In genomic region chr20:25390538-25391528, GRCh38 we compare ENCODE assay signal across 8 cellular contexts. TPM values are rescaled to one million over a fixed set of nuclear protein-coding genes. Genes with fewer than 3 reads are reported as not detected.
A peak's percentile ranks its signal among the peaks of the same experiment; 100 is the strongest.
DNase-seq lines count a peak whose midpoint lies in the region; ATAC-seq, FAIRE-seq and TF ChIP-seq lines count a peak whose summit lies in the region.

Gene ABHD12 (minus strand): TSS chr20:25390835. CDS start chr20:25390703, 132 bp downstream.

- peak; percentile 93 to 96 for TF ChIP-seq POLR2A in HepG2 (IDR thresholded peaks at IDR 0.05; ENCODE audit: insufficient read depth in 1 of 2, low read depth in 2 of 2, low read length in 2 of 2)

- H3K27ac Mint-ChIP-seq in CD4-positive, CD25-positive, alpha-beta regulatory T cell, result peak within 1 kb of the TSS; percentile 80 to 93 (median 80)

- peak; percentile 91 to 97 (median 92) for DNase-seq in CD4-positive, CD25-positive, alpha-beta regulatory T cell
- DNase-seq in NCI-H774 (lab: John Stamatoyannopoulos, UW) (peak; percentile 94), dermis blood vessel endothelial cell (peak; percentile 97), HepG2 (ENCODE audit: low spot score) (peak; percentile 97)
- peak; percentile 93 to 94 for DNase-seq in activated CD4-positive, alpha-beta T cell treated with anti-CD3 and anti-CD28 coated beads, Interleukin-2, amount 50 U/mL, for 4 hours
- peak; percentile 92 for DNase-seq in stimulated activated CD4-positive, alpha-beta T cell treated with anti-CD3 and anti-CD28 coated beads, Interleukin-2, amount 100 ng/mL, for 48 hours

- H4K20me1 ChIP-seq in HepG2 (ENCODE audit: insufficient read depth, low read length), result no peaks in the 10 kb centered on the region

- peak within 1 kb of the TSS; percentile 73 for H2AFZ ChIP-seq in HepG2 (ENCODE audit: low read length)

- H3K4me1 ChIP-seq in CD4-positive, CD25-positive, alpha-beta regulatory T cell (ENCODE audit: control insufficient read depth, insufficient read depth, low read length, poor library complexity, severe bottlenecking), result peaks cover 20% of the 10 kb centered on the region
- H3K4me1 ChIP-seq in HepG2 (ENCODE audit: insufficient read depth, low read length), result peaks cover 33% of the 10 kb centered on the region

- peak within 1 kb of the TSS; percentile 86 to 97 (median 91) for H3K4me3 Mint-ChIP-seq in CD4-positive, CD25-positive, alpha-beta regulatory T cell

- no peaks in the 10 kb centered on the region for H3K36me3 ChIP-seq in CD4-positive, CD25-positive, alpha-beta regulatory T cell (ENCODE audit: control insufficient read depth, insufficient read depth, low read length)
- peaks cover 0 to 3% of the 10 kb centered on the region in 2 experiments; a peak in 1 of 5 replicates for H3K36me3 ChIP-seq in HepG2 (replicated peaks in 1 of 2; ENCODE audit: control insufficient read depth in 1 of 2, insufficient read depth in 2 of 2, low read length in 2 of 2)

- peaks cover 3% of the 10 kb centered on the region for H3K36me3 Mint-ChIP-seq in CD4-positive, CD25-positive, alpha-beta regulatory T cell

- H3K27ac ChIP-seq in CD4-positive, CD25-positive, alpha-beta regulatory T cell (ENCODE audit: insufficient read depth, low read length, poor library complexity, severe bottlenecking), result peak within 1 kb of the TSS; percentile 75
- peak within 1 kb of the TSS; percentile 79 for H3K27ac ChIP-seq in HepG2 (ENCODE audit: extremely low read length, insufficient read depth, low read length)

- 2% methylated on average over 39 of the region's 91 CpGs for WGBS in HepG2 (ENCODE audit: low lambda C conversion rate)

- H3K4me3 ChIP-seq in CD4-positive, CD25-positive, alpha-beta regulatory T cell (ENCODE audit: low read depth, low read length), result peak within 1 kb of the TSS; percentile 70
- H3K4me3 ChIP-seq in HepG2 (replicated peaks in 1 of 3; ENCODE audit: insufficient read depth in 1 of 3, low read depth in 2 of 3, low read length in 3 of 3), result peak within 1 kb of the TSS; percentile 89 to 95 (median 92)

- TF ChIP-seq EP300 in HepG2 (IDR thresholded peaks at IDR 0.05; ENCODE audit: low read depth in 2 of 2, low read length in 2 of 2) (peak in 1 of 2 experiments; percentile 45; a peak in 1 of 4 replicates), HepG2 (CRISPR knock-in tag; IDR thresholded peaks at IDR 0.05; ENCODE audit: borderline replicate concordance) (peak; percentile 35; the same call in 1 of the 2 replicates)

- no peaks in the 10 kb centered on the region for H3K9me3 ChIP-seq in CD4-positive, CD25-positive, alpha-beta regulatory T cell (ENCODE audit: control insufficient read depth in 2 of 2, low read length in 2 of 2)
- no peaks in the 10 kb centered on the region for H3K9me3 ChIP-seq in HepG2 (ENCODE audit: low read length)

- peaks cover 0 to 2% (median 0%) of the 10 kb centered on the region in 7 donors for H3K9me3 Mint-ChIP-seq in CD4-positive, CD25-positive, alpha-beta regulatory T cell

- no peak for FAIRE-seq in HepG2 (lab: Jason Lieb, UNC)

- CTCF ChIA-PET in HepG2 (lab: Yijun Ruan, JAX; ENCODE audit: low intra/inter-chr PET ratio, low total read pairs), result interaction anchor here (1.1 kb wide), 1 partner anchor 94 kb away, joined by 3 read pairs; no protein-coding TSS in a partner anchor

- POLR2A ChIA-PET in HepG2 (lab: Yijun Ruan, JAX), result interaction anchor here (0.6 to 1.6 kb wide), 23 partner anchors 8 to 619 kb away, joined by 3 to 20 read pairs (median 4); partner anchors contain the start of genes GINS1 and PYGB

- peak; percentile 62 for TF ChIP-seq RAD21 in HepG2 (CRISPR knock-in tag; IDR thresholded peaks at IDR 0.05)

- BruUV-seq in HepG2 (replicated peaks; lab: Mats Ljungman, UMichigan), result TSS peak; percentile 97

- peak; percentile 63 for TF ChIP-seq CTCF in HepG2 (CRISPR knock-in tag; IDR thresholded peaks at IDR 0.05)

- peaks cover 3% of the 10 kb centered on the region for H3K27me3 Mint-ChIP-seq in CD4-positive, CD25-positive, alpha-beta regulatory T cell

- ATAC-seq in CD4-positive, CD25-positive, alpha-beta regulatory T cell (ENCODE audit: low read depth in 2 of 2), result peak; percentile 92 to 95
- peak; percentile 88 for ATAC-seq in GM19438 (IDR thresholded peaks at IDR 0.05; ENCODE audit: low read depth, unreplicated experiment)
- peak; percentile 88 for ATAC-seq in HG03571 (IDR thresholded peaks at IDR 0.05; ENCODE audit: unreplicated experiment)
- peak; percentile 94 for ATAC-seq in HepG2

- peak within 1 kb of the TSS; percentile 86 for H3K4me2 ChIP-seq in HepG2 (ENCODE audit: low read depth, low read length)

- peaks cover 29% of the 10 kb centered on the region for H3K79me2 ChIP-seq in HepG2 (ENCODE audit: insufficient read depth, low read length)

- H3K9ac ChIP-seq in HepG2 (ENCODE audit: insufficient read depth, low read depth, low read length), result peak within 1 kb of the TSS; percentile 80

- H3K27me3 ChIP-seq in CD4-positive, CD25-positive, alpha-beta regulatory T cell (ENCODE audit: control insufficient read depth, insufficient read depth, low read length), result no peaks in the 10 kb centered on the region
- no peaks in the 10 kb centered on the region for H3K27me3 ChIP-seq in HepG2 (ENCODE audit: control insufficient read depth in 1 of 2, insufficient read depth in 2 of 2, low read length in 2 of 2)

- intact Hi-C loops in HepG2 (cut with micrococcal nuclease; ENCODE audit: unreplicated experiment), result loop anchor here (1.0 to 10.0 kb wide), 6 partner anchors 13 to 396 kb away; partner anchors contain the start of genes APMAP and GINS1

- in situ Hi-C loops in HepG2 (cut with HindIII; ENCODE audit: extremely low pct_ligation_motif_present, low pct_unique_long_range_greater_than_20kb), result no loop called here

- peaks cover 9 to 27% (median 18%) of the 10 kb centered on the region in 4 donors for H3K4me1 Mint-ChIP-seq in CD4-positive, CD25-positive, alpha-beta regulatory T cell

TF ChIP-seq in HepG2, 621 proteins besides CTCF, POLR2A, EP300 and RAD21 (continues in another document):
- TF ChIP-seq ZMYM3 (CRISPR knock-in tag; IDR thresholded peaks at IDR 0.05) (peak; percentile 47; the same call in 1 of the 2 replicates), PRPF4 (IDR thresholded peaks at IDR 0.05; ENCODE audit: low read depth, low read length, poor library complexity, severe bottlenecking) (no peak), ZNF609 (CRISPR knock-in tag; IDR thresholded peaks at IDR 0.05; ENCODE audit: borderline replicate concordance) (peak; percentile 90)

RNA-seq across cellular contexts. Expression of gene ABHD12, which starts in this region (rescaled TPM):
- total RNA-seq in CD4-positive, CD25-positive, alpha-beta regulatory T cell, result 27.9 TPM
- polyA plus RNA-seq in CD4-positive, CD25-positive, alpha-beta regulatory T cell, result 10 to 100 TPM; 26.8 to 44.1 (median 28.6) TPM
- total RNA-seq in dermis blood vessel endothelial cell, result 27.7 and 38.2 TPM in 2 replicates
- 43.1 and 72.1 TPM in 2 replicates for total RNA-seq in HepG2 (2016; rRNA removed; fragmentation: Illumina TruSeq; extraction: Trizol)
- 73.1 and 89.7 TPM in 2 replicates for total RNA-seq in HepG2 (2016; cell fraction: cytosol; rRNA removed; fragmentation: Illumina TruSeq; extraction: Trizol; ENCODE audit: low read depth)
- total RNA-seq in HepG2 (2016; cell fraction: insoluble cytoplasmic fraction; rRNA removed; fragmentation: Illumina TruSeq; extraction: Trizol), result 38.1 and 70.5 TPM in 2 replicates
- 99.5 and 113 TPM in 2 replicates for total RNA-seq in HepG2 (2016; cell fraction: membrane; rRNA removed; fragmentation: Illumina TruSeq; extraction: Trizol)
- 57.0 and 61.3 TPM in 2 replicates for total RNA-seq in HepG2 (2016; cell fraction: nucleus; rRNA removed; fragmentation: Illumina TruSeq; extraction: Trizol)
- polyA plus RNA-seq in HepG2 (2011; rRNA removed), result 23.5 and 28.9 TPM in 2 replicates
- polyA plus RNA-seq in HepG2 (2011; cell fraction: cytosol; rRNA removed), result 29.9 and 33.0 TPM in 2 replicates
- 27.9 TPM in 2 replicates for polyA plus RNA-seq in HepG2 (2011; cell fraction: nucleus; rRNA removed)
- polyA plus RNA-seq in HepG2 (2012), result 51.1 and 71.7 TPM in 2 replicates
- 72.8 and 82.5 TPM in 2 replicates for polyA plus RNA-seq in HepG2 (2016; cell fraction: cytosol; fragmentation: Illumina TruSeq; extraction: Trizol; ENCODE audit: low read depth)
- polyA plus RNA-seq in HepG2 (2016; cell fraction: insoluble cytoplasmic fraction; fragmentation: Illumina TruSeq; extraction: Trizol; ENCODE audit: low read depth), result 45.4 and 52.7 TPM in 2 replicates
- 96.3 and 99.8 TPM in 2 replicates for polyA plus RNA-seq in HepG2 (2016; cell fraction: membrane; fragmentation: Illumina TruSeq; extraction: Trizol; ENCODE audit: low read depth)
- 89.1 and 91.9 TPM in 2 replicates for polyA plus RNA-seq in HepG2 (2016; cell fraction: nucleus; fragmentation: Illumina TruSeq; extraction: Trizol; ENCODE audit: insufficient read depth, low read depth)
- polyA minus RNA-seq in HepG2 (2011; rRNA and poly(A)+ RNA removed; ENCODE audit: low replicate concordance), result 28.9 and 42.1 TPM in 2 replicates
- 18.7 and 23.4 TPM in 2 replicates for polyA minus RNA-seq in HepG2 (2011; cell fraction: cytosol; rRNA and poly(A)+ RNA removed)
- polyA minus RNA-seq in HepG2 (2011; cell fraction: nucleus; rRNA and poly(A)+ RNA removed), result 40.6 and 42.5 TPM in 2 replicates

Comparison
In these comparisons a context has a peak if more than half of its experiments do, and no peak if none do; other contexts are left out.
1. Peak in every context shown above with its lines: DNase-seq, ATAC-seq, H3K4me3 ChIP-seq and H3K27ac ChIP-seq.